14 cellular contexts compared by ENCODE assay signal in genomic region chr6:106109043-106109442, GRCh38. TPM values are rescaled to one million over a fixed set of nuclear protein-coding genes. Genes with fewer than 3 reads are reported as not detected.
DNase-seq lines count a peak whose midpoint lies in the region; ATAC-seq and TF ChIP-seq lines count a peak whose summit lies in the region.
"Had no signal": no experiment of that assay in that cellular context is flagged by ENCODE, and none has a peak within 500 bp of the region (broad histone marks: within the 10 kb centered on the region; RNA-seq: fewer than 3 reads in every experiment).

No MANE protein-coding gene starts in this region.

- POLR2A ChIA-PET in activated CD8-positive, alpha-beta T cell treated with anti-CD3 and anti-CD28 coated beads for 36 hours (lab: Charles Lee), result no interaction called here
- POLR2A ChIA-PET in activated CD8-positive, alpha-beta T cell treated with anti-CD3 and anti-CD28 coated beads, Interleukin-2, amount 10 ng/mL, durations not matched to agents 7 days and 5 days (lab: Charles Lee), result no interaction called here

- H3K27me3 Mint-ChIP-seq in activated CD8-positive, alpha-beta T cell treated with anti-CD3 and anti-CD28 coated beads for 36 hours, result peaks cover 23% of the 10 kb centered on the region
- no peaks in the 10 kb centered on the region for H3K27me3 Mint-ChIP-seq in activated CD8-positive, alpha-beta T cell treated with anti-CD3 and anti-CD28 coated beads, Interleukin-2, amount 10 ng/mL, durations not matched to agents 7 days and 5 days (ENCODE audit: low read depth)
- no peaks in the 10 kb centered on the region for H3K27me3 Mint-ChIP-seq in T-helper 17 cell
- no peaks in the 10 kb centered on the region for H3K27me3 Mint-ChIP-seq in effector memory CD8-positive, alpha-beta T cell

- H3K4me3 Mint-ChIP-seq in activated CD8-positive, alpha-beta T cell treated with anti-CD3 and anti-CD28 coated beads for 36 hours, result no peak overlapping the region
- H3K4me3 Mint-ChIP-seq in activated CD8-positive, alpha-beta T cell treated with anti-CD3 and anti-CD28 coated beads, Interleukin-2, amount 10 ng/mL, durations not matched to agents 7 days and 5 days, result no peak overlapping the region
- no peak overlapping the region for H3K4me3 Mint-ChIP-seq in T-helper 17 cell
- H3K4me3 Mint-ChIP-seq in effector memory CD8-positive, alpha-beta T cell, result peak overlapping the region in 1 of 2 donors; percentile 47
- peak overlapping the region; percentile 83 for H3K4me3 Mint-ChIP-seq in stimulated activated effector memory CD8-positive, alpha-beta T cell treated with anti-CD3 and anti-CD28 coated beads, Interleukin-12 subunit alpha, Interleukin-12 subunit beta, amount 100 ng/mL, for 72 hours
- H3K4me3 Mint-ChIP-seq: GM23338 had no signal

- TF ChIP-seq CTCF in activated CD8-positive, alpha-beta T cell treated with anti-CD3 and anti-CD28 coated beads for 36 hours (IDR thresholded peaks at IDR 0.05), result no peak

- no peak for DNase-seq in activated CD8-positive, alpha-beta T cell treated with anti-CD3 and anti-CD28 coated beads for 36 hours
- DNase-seq in activated CD8-positive, alpha-beta T cell treated with anti-CD3 and anti-CD28 coated beads, Interleukin-2, amount 10 ng/mL, durations not matched to agents 7 days and 5 days, result no peak
- DNase-seq in T-helper 17 cell (no peak), iPS-NIHi11 (ENCODE audit: low spot score) (no peak), UCSD-AML1 (lab: John Stamatoyannopoulos, UW; ENCODE audit: unreplicated experiment) (no peak), SKM-1 (lab: John Stamatoyannopoulos, UW; ENCODE audit: unreplicated experiment) (no peak)
- DNase-seq in effector memory CD8-positive, alpha-beta T cell, result no peak
- no peak for DNase-seq in stimulated activated effector memory CD8-positive, alpha-beta T cell treated with anti-CD3 and anti-CD28 coated beads, Interleukin-12 subunit alpha, Interleukin-12 subunit beta, amount 100 ng/mL, for 72 hours (ENCODE audit: low spot score in 2 of 2)
- DNase-seq: Calu3, DMS 273 treated with DMSO at 0.1 percent for 48 hours, H7 had no signal

- intact Hi-C loops in activated CD8-positive, alpha-beta T cell treated with anti-CD3 and anti-CD28 coated beads for 36 hours (cut with micrococcal nuclease), result no loop called here

- H3K27ac Mint-ChIP-seq in activated CD8-positive, alpha-beta T cell treated with anti-CD3 and anti-CD28 coated beads for 36 hours, result peak overlapping the region; percentile 37
- H3K27ac Mint-ChIP-seq in activated CD8-positive, alpha-beta T cell treated with anti-CD3 and anti-CD28 coated beads, Interleukin-2, amount 10 ng/mL, durations not matched to agents 7 days and 5 days, result no peak overlapping the region
- peak overlapping the region; percentile 93 for H3K27ac Mint-ChIP-seq in T-helper 17 cell
- peak overlapping the region; percentile 83 to 94 for H3K27ac Mint-ChIP-seq in effector memory CD8-positive, alpha-beta T cell
- peak overlapping the region; percentile 96 for H3K27ac Mint-ChIP-seq in stimulated activated effector memory CD8-positive, alpha-beta T cell treated with anti-CD3 and anti-CD28 coated beads, Interleukin-12 subunit alpha, Interleukin-12 subunit beta, amount 100 ng/mL, for 72 hours
- H3K27ac Mint-ChIP-seq: CD14-positive monocyte, GM23338 had no signal

- peaks cover 47% of the 10 kb centered on the region for H3K36me3 Mint-ChIP-seq in activated CD8-positive, alpha-beta T cell treated with anti-CD3 and anti-CD28 coated beads for 36 hours (ENCODE audit: low read depth)
- peaks cover 52% of the 10 kb centered on the region for H3K36me3 Mint-ChIP-seq in activated CD8-positive, alpha-beta T cell treated with anti-CD3 and anti-CD28 coated beads, Interleukin-2, amount 10 ng/mL, durations not matched to agents 7 days and 5 days (ENCODE audit: low read depth)
- H3K36me3 Mint-ChIP-seq in T-helper 17 cell (ENCODE audit: low read depth), result peaks cover 21% of the 10 kb centered on the region
- H3K36me3 Mint-ChIP-seq in effector memory CD8-positive, alpha-beta T cell (ENCODE audit: insufficient read depth), result peaks cover 73% of the 10 kb centered on the region
- H3K36me3 Mint-ChIP-seq in stimulated activated effector memory CD8-positive, alpha-beta T cell treated with anti-CD3 and anti-CD28 coated beads, Interleukin-12 subunit alpha, Interleukin-12 subunit beta, amount 100 ng/mL, for 72 hours, result peaks cover 85% of the 10 kb centered on the region

- peaks cover 3% of the 10 kb centered on the region for H3K9me3 Mint-ChIP-seq in activated CD8-positive, alpha-beta T cell treated with anti-CD3 and anti-CD28 coated beads for 36 hours
- no peaks in the 10 kb centered on the region for H3K9me3 Mint-ChIP-seq in activated CD8-positive, alpha-beta T cell treated with anti-CD3 and anti-CD28 coated beads, Interleukin-2, amount 10 ng/mL, durations not matched to agents 7 days and 5 days (ENCODE audit: insufficient read depth)
- H3K9me3 Mint-ChIP-seq in effector memory CD8-positive, alpha-beta T cell, result no peaks in the 10 kb centered on the region
- H3K9me3 Mint-ChIP-seq in stimulated activated effector memory CD8-positive, alpha-beta T cell treated with anti-CD3 and anti-CD28 coated beads, Interleukin-12 subunit alpha, Interleukin-12 subunit beta, amount 100 ng/mL, for 72 hours, result no peaks in the 10 kb centered on the region
- H3K9me3 Mint-ChIP-seq: GM23338 had no signal

- no peaks in the 10 kb centered on the region for H3K9me3 ChIP-seq in T-helper 17 cell (ENCODE audit: control insufficient read depth, low read length, poor library complexity, severe bottlenecking)

- CTCF ChIA-PET in activated CD8-positive, alpha-beta T cell treated with anti-CD3 and anti-CD28 coated beads for 36 hours (lab: Charles Lee), result no interaction called here
- CTCF ChIA-PET in activated CD8-positive, alpha-beta T cell treated with anti-CD3 and anti-CD28 coated beads, Interleukin-2, amount 10 ng/mL, durations not matched to agents 7 days and 5 days (lab: Charles Lee), result no interaction called here

- ATAC-seq in activated CD8-positive, alpha-beta T cell treated with anti-CD3 and anti-CD28 coated beads for 36 hours, result no peak
- no peak for ATAC-seq in activated CD8-positive, alpha-beta T cell treated with anti-CD3 and anti-CD28 coated beads, Interleukin-2, amount 10 ng/mL, durations not matched to agents 7 days and 5 days
- ATAC-seq in T-helper 17 cell, result no peak
- peak; percentile 26 for ATAC-seq in effector memory CD8-positive, alpha-beta T cell (replicated peaks)
- ATAC-seq in stimulated activated effector memory CD8-positive, alpha-beta T cell treated with anti-CD3 and anti-CD28 coated beads, Interleukin-12 subunit alpha, Interleukin-12 subunit beta, amount 100 ng/mL, for 72 hours, result no peak
- ATAC-seq: GM23338 had no signal

- peaks cover 66% of the 10 kb centered on the region for H3K4me1 Mint-ChIP-seq in activated CD8-positive, alpha-beta T cell treated with anti-CD3 and anti-CD28 coated beads for 36 hours (ENCODE audit: low read depth)
- peaks cover 78% of the 10 kb centered on the region for H3K4me1 Mint-ChIP-seq in activated CD8-positive, alpha-beta T cell treated with anti-CD3 and anti-CD28 coated beads, Interleukin-2, amount 10 ng/mL, durations not matched to agents 7 days and 5 days (ENCODE audit: low read depth)
- peaks cover 55% of the 10 kb centered on the region for H3K4me1 Mint-ChIP-seq in T-helper 17 cell
- peaks cover 67 to 83% of the 10 kb centered on the region in 2 donors for H3K4me1 Mint-ChIP-seq in effector memory CD8-positive, alpha-beta T cell (ENCODE audit: low read depth in 2 of 2)
- H3K4me1 Mint-ChIP-seq in stimulated activated effector memory CD8-positive, alpha-beta T cell treated with anti-CD3 and anti-CD28 coated beads, Interleukin-12 subunit alpha, Interleukin-12 subunit beta, amount 100 ng/mL, for 72 hours, result peaks cover 93% of the 10 kb centered on the region
- H3K4me1 Mint-ChIP-seq: GM23338 had no signal

RNA-seq across cellular contexts. Expression of gene PRDM1, which starts 22.9 kb away (rescaled TPM):
- total RNA-seq in activated CD8-positive, alpha-beta T cell treated with anti-CD3 and anti-CD28 coated beads for 36 hours, result 10 to 100 TPM; 24.6 to 24.7 TPM
- total RNA-seq in activated CD8-positive, alpha-beta T cell treated with anti-CD3 and anti-CD28 coated beads, Interleukin-2, amount 10 ng/mL, durations not matched to agents 7 days and 5 days, result 10 to 100 TPM; 14.4 to 14.7 TPM
- total RNA-seq in T-helper 17 cell, result 100 to 1,000 TPM; 122 to 141 TPM
- total RNA-seq: A673 had no signal

Comparison
In these comparisons a context has a peak if more than half of its experiments do, and no peak if none do; other contexts are left out.
1. RNA of gene PRDM1, which starts 22.9 kb away (total RNA-seq): 122 to 141 TPM in T-helper 17 cell; 24.6 to 24.7 TPM in activated CD8-positive, alpha-beta T cell treated with anti-CD3 and anti-CD28 coated beads for 36 hours and 14.4 to 14.7 TPM in activated CD8-positive, alpha-beta T cell treated with anti-CD3 and anti-CD28 coated beads, Interleukin-2, amount 10 ng/mL, durations not matched to agents 7 days and 5 days; every median in the first group is over 4 times any median in the second.